In the genomic region with DNA sequence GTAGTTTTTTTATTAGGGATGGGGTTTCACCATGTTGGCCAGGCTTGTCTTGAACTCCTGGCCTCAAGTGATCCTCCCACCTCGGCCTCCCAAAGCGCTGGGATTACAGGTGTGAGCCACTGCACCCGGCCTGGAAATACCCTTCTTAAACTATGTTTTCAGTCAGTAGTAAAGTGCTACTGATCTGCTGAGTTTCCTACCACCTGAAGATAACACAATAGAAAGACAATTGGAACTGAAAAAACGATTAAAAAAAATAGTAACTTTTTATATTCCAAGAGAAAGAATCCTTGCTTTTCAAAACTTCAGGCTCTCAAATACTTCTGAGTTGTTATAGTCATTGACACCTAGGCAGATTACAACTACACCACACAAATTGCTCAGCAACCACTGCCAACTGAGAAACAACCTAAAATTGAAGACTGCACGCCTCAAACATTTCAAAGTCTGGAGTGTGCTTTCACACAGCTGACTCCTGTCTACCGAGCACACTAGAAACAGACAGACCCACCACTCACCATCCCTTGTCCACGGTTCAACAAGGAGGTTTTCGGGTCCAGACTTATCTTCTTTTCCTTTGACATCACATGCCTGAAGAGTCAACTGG, we compare ENCODE assay signal across 11 cellular contexts. TPM values are rescaled to one million over a fixed set of nuclear protein-coding genes. Genes with fewer than 3 reads are reported as not detected.
DNase-seq lines count a peak whose midpoint lies in the region; ATAC-seq and TF ChIP-seq lines count a peak whose summit lies in the region.
"Had no signal": no experiment of that assay in that cellular context is flagged by ENCODE, and none has a peak within 500 bp of the region (broad histone marks: within the 10 kb centered on the region; RNA-seq: fewer than 3 reads in every experiment).

No MANE protein-coding gene starts in this region.

- no peaks in the 10 kb centered on the region for H3K9me3 Mint-ChIP-seq in MCF 10A (ENCODE audit: unreplicated experiment)
- no peaks in the 10 kb centered on the region for H3K9me3 Mint-ChIP-seq in activated T-helper 2 cell treated with anti-CD3 and anti-CD28 coated beads, Interferon-gamma antibody, Interleukin-2, Interleukin-4, amounts not matched to agents 10 μg/mL and 5 μg/mL and 100 μg/mL, durations not matched to agents 14 hours and 24 hours and 36 hours

- intact Hi-C loops in breast epithelium (cut with DNase I; ENCODE audit: low total_unique reads) (no loop called here), MCF 10A (cut with micrococcal nuclease) (no loop called here), lower lobe of right lung (cut with DNase I) (no loop called here), left colon (cut with DNase I, micrococcal nuclease) (no loop called here)
- intact Hi-C loops in activated T-helper 2 cell treated with anti-CD3 and anti-CD28 coated beads, Interferon-gamma antibody, Interleukin-2, Interleukin-4, amounts not matched to agents 10 μg/mL and 5 μg/mL and 100 μg/mL, durations not matched to agents 14 hours and 24 hours and 36 hours (cut with micrococcal nuclease): no loop called here

- no peaks in the 10 kb centered on the region for H3K9me3 ChIP-seq in breast epithelium
- H3K9me3 ChIP-seq in lower lobe of right lung: no peaks in the 10 kb centered on the region

- H3K36me3 Mint-ChIP-seq in MCF 10A (ENCODE audit: insufficient read depth, unreplicated experiment): peaks cover 100% of the 10 kb centered on the region
- H3K36me3 Mint-ChIP-seq in activated T-helper 2 cell treated with anti-CD3 and anti-CD28 coated beads, Interferon-gamma antibody, Interleukin-2, Interleukin-4, amounts not matched to agents 10 μg/mL and 5 μg/mL and 100 μg/mL, durations not matched to agents 14 hours and 24 hours and 36 hours (ENCODE audit: low read depth): peaks cover 49% of the 10 kb centered on the region

- BruUV-seq in MCF 10A (replicated peaks; lab: Mats Ljungman, UMichigan): no TSS peak

- TF ChIP-seq CTCF in breast epithelium (IDR thresholded peaks at IDR 0.05) (no peak), MCF 10A (IDR thresholded peaks at IDR 0.05; ENCODE audit: unreplicated experiment) (no peak), lower lobe of right lung (IDR thresholded peaks at IDR 0.05) (no peak)

- DNase-seq in breast epithelium (ENCODE audit: low spot score in 2 of 2) (no peak), MCF 10A (ENCODE audit: unreplicated experiment) (no peak), lower lobe of right lung (no peak), NCI-H1436 treated with DMSO at 0.1 percent for 48 hours (lab: John Stamatoyannopoulos, UW) (no peak), left colon (no peak)
- DNase-seq in activated T-helper 2 cell treated with anti-CD3 and anti-CD28 coated beads, Interferon-gamma antibody, Interleukin-2, Interleukin-4, amounts not matched to agents 10 μg/mL and 5 μg/mL and 100 μg/mL, durations not matched to agents 14 hours and 24 hours and 36 hours (ENCODE audit: low spot score): no peak
- DNase-seq: activated CD8-positive, alpha-beta memory T cell treated with anti-CD3 and anti-CD28 coated beads, Interleukin-2, amount 50 U/mL, for 4 hours; DMS79; GM23248 had no signal

- H3K27me3 Mint-ChIP-seq in MCF 10A (ENCODE audit: insufficient read depth, unreplicated experiment): no peaks in the 10 kb centered on the region
- no peaks in the 10 kb centered on the region for H3K27me3 Mint-ChIP-seq in activated T-helper 2 cell treated with anti-CD3 and anti-CD28 coated beads, Interferon-gamma antibody, Interleukin-2, Interleukin-4, amounts not matched to agents 10 μg/mL and 5 μg/mL and 100 μg/mL, durations not matched to agents 14 hours and 24 hours and 36 hours (ENCODE audit: low read depth)

- H3K4me3 Mint-ChIP-seq in MCF 10A (ENCODE audit: unreplicated experiment): no peak overlapping the region
- H3K4me3 Mint-ChIP-seq in activated T-helper 2 cell treated with anti-CD3 and anti-CD28 coated beads, Interferon-gamma antibody, Interleukin-2, Interleukin-4, amounts not matched to agents 10 μg/mL and 5 μg/mL and 100 μg/mL, durations not matched to agents 14 hours and 24 hours and 36 hours (ENCODE audit: low read depth): no peak overlapping the region

- CTCF ChIA-PET in MCF 10A (lab: Yijun Ruan, JAX): interaction anchor here (0.6 kb wide), 1 partner anchor 1054 kb away, joined by 3 read pairs; no protein-coding TSS in a partner anchor

- no peak overlapping the region for H3K27ac Mint-ChIP-seq in MCF 10A (ENCODE audit: low read depth, unreplicated experiment)
- peak overlapping the region; percentile 12 for H3K27ac Mint-ChIP-seq in activated T-helper 2 cell treated with anti-CD3 and anti-CD28 coated beads, Interferon-gamma antibody, Interleukin-2, Interleukin-4, amounts not matched to agents 10 μg/mL and 5 μg/mL and 100 μg/mL, durations not matched to agents 14 hours and 24 hours and 36 hours

- H3K36me3 ChIP-seq in breast epithelium (peaks cover 3% of the 10 kb centered on the region), lower lobe of right lung (peaks cover 97% of the 10 kb centered on the region)

- no peaks in the 10 kb centered on the region for H3K4me1 ChIP-seq in breast epithelium
- H3K4me1 ChIP-seq in lower lobe of right lung: peaks cover 17% of the 10 kb centered on the region

- H3K27ac ChIP-seq in breast epithelium: peak overlapping the region; percentile 44 to 55
- peak overlapping the region; percentile 63 for H3K27ac ChIP-seq in lower lobe of right lung
- H3K27ac ChIP-seq in temporal lobe (ENCODE audit: low read depth, low read length): peak overlapping the region; percentile 82
- H3K27ac ChIP-seq: GM23248 had no signal

- no peak for TF ChIP-seq POLR2A in breast epithelium (IDR thresholded peaks at IDR 0.05)

- ATAC-seq in lower lobe of right lung (no peak), left colon (no peak), HG03354 (IDR thresholded peaks at IDR 0.05; ENCODE audit: poor library complexity, severe bottlenecking, unreplicated experiment) (no peak)

- POLR2A ChIA-PET in MCF 10A (lab: Yijun Ruan, JAX): no interaction called here

- no peak overlapping the region for H3K4me3 ChIP-seq in breast epithelium
- no peak overlapping the region for H3K4me3 ChIP-seq in lower lobe of right lung
- H3K4me3 ChIP-seq: GM23248 had no signal

- H3K27me3 ChIP-seq in breast epithelium: no peaks in the 10 kb centered on the region
- H3K27me3 ChIP-seq in lower lobe of right lung (ENCODE audit: low read depth): no peaks in the 10 kb centered on the region

- no peaks in the 10 kb centered on the region for H3K4me1 Mint-ChIP-seq in MCF 10A (ENCODE audit: insufficient read depth, unreplicated experiment)
- peaks cover 9% of the 10 kb centered on the region for H3K4me1 Mint-ChIP-seq in activated T-helper 2 cell treated with anti-CD3 and anti-CD28 coated beads, Interferon-gamma antibody, Interleukin-2, Interleukin-4, amounts not matched to agents 10 μg/mL and 5 μg/mL and 100 μg/mL, durations not matched to agents 14 hours and 24 hours and 36 hours (ENCODE audit: low read depth)

RNA-seq across cellular contexts. Expression of a gene that starts 40.9 kb away (rescaled TPM):
- 10 to 100 TPM; 67.2 to 70.8 (median 68.8) TPM for total RNA-seq in breast epithelium
- 35.0 and 37.9 TPM in 2 replicates for total RNA-seq in MCF 10A (2022)
- total RNA-seq in activated T-helper 2 cell treated with anti-CD3 and anti-CD28 coated beads, Interferon-gamma antibody, Interleukin-2, Interleukin-4, amounts not matched to agents 10 μg/mL and 5 μg/mL and 100 μg/mL, durations not matched to agents 14 hours and 24 hours and 36 hours: 36.4 and 38.5 TPM in 2 replicates
- total RNA-seq in lower lobe of right lung: 55.2 TPM
- total RNA-seq in temporal lobe: 35.4 TPM
- total RNA-seq in left colon: 100 to 1,000 TPM; 134 to 164 TPM

RNA-seq across cellular contexts. Expression of a gene that starts 41.1 kb away (rescaled TPM):
- 10 to 100 TPM; 28.4 to 74.1 (median 34.7) TPM for total RNA-seq in breast epithelium
- 13.8 and 17.6 TPM in 2 replicates for total RNA-seq in MCF 10A (2022)
- 5.4 and 6.0 TPM in 2 replicates for total RNA-seq in activated T-helper 2 cell treated with anti-CD3 and anti-CD28 coated beads, Interferon-gamma antibody, Interleukin-2, Interleukin-4, amounts not matched to agents 10 μg/mL and 5 μg/mL and 100 μg/mL, durations not matched to agents 14 hours and 24 hours and 36 hours
- 12.4 TPM for total RNA-seq in lower lobe of right lung
- 21.1 TPM for total RNA-seq in temporal lobe
- 10 to 100 TPM; 11.8 to 16.3 TPM for total RNA-seq in left colon
